In the genomic region with DNA sequence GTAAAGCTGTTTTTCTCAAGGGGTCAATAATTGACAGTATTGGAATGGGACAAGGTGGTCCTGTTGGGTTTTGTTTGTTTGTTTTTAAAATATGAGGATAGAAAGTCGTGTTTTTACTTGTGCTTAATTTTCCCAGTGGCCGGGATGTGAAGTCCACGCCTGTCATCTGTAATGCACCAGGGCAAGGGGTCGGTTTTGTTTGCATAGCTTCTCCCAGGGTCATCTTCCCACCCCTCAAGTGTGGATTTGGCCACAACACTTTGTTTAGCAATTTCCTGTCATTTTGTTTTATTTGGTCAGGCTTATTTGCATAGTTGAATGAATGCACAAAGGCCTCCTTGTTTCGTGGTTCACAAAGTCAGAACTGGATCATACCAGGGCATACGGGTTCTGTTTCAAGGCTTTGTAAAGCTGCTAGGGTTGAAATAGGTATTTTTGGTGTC, we compare ENCODE assay signal across 11 cellular contexts. TPM values are rescaled to one million over a fixed set of nuclear protein-coding genes. Genes with fewer than 3 reads are reported as not detected.
A peak's percentile ranks its signal among the peaks of the same experiment; 100 is the strongest.
DNase-seq lines count a peak whose midpoint lies in the region; ATAC-seq and FAIRE-seq lines count a peak whose summit lies in the region.
"Had no signal": no experiment of that assay in that cellular context is flagged by ENCODE, and none has a peak within 500 bp of the region (broad histone marks: within the 10 kb centered on the region; RNA-seq: fewer than 3 reads in every experiment).

No MANE protein-coding gene starts in this region.

- H3K9me3 Mint-ChIP-seq in activated CD4-positive, alpha-beta memory T cell treated with anti-CD3 and anti-CD28 coated beads, Interleukin-2, amount 10 ng/mL, durations not matched to agents 7 days and 5 days, result no peaks in the 10 kb centered on the region
- H3K9me3 Mint-ChIP-seq: activated naive CD8-positive, alpha-beta T cell treated with anti-CD3 and anti-CD28 coated beads, Interleukin-2, amount 10 ng/mL, durations not matched to agents 7 days and 5 days; endodermal cell had no signal

- H3K27me3 Mint-ChIP-seq in activated CD4-positive, alpha-beta memory T cell treated with anti-CD3 and anti-CD28 coated beads, Interleukin-2, amount 10 ng/mL, durations not matched to agents 7 days and 5 days, result no peaks in the 10 kb centered on the region
- H3K27me3 Mint-ChIP-seq: activated naive CD8-positive, alpha-beta T cell treated with anti-CD3 and anti-CD28 coated beads, Interleukin-2, amount 10 ng/mL, durations not matched to agents 7 days and 5 days had no signal

- CTCF ChIA-PET in activated CD4-positive, alpha-beta memory T cell treated with anti-CD3 and anti-CD28 coated beads, Interleukin-2, amount 10 ng/mL, durations not matched to agents 7 days and 5 days (lab: Charles Lee), result interaction anchor here (2.3 kb wide), 1 partner anchor 15 kb away, joined by 17 read pairs; no protein-coding TSS in a partner anchor

- no peak for ATAC-seq in HG03280 (IDR thresholded peaks at IDR 0.05; ENCODE audit: unreplicated experiment)

- peaks cover 45% of the 10 kb centered on the region for H3K36me3 Mint-ChIP-seq in activated CD4-positive, alpha-beta memory T cell treated with anti-CD3 and anti-CD28 coated beads, Interleukin-2, amount 10 ng/mL, durations not matched to agents 7 days and 5 days (ENCODE audit: low read depth)

- peak; percentile 18 for FAIRE-seq in GM18507 (lab: Jason Lieb, UNC)

- H3K4me3 Mint-ChIP-seq in activated CD4-positive, alpha-beta memory T cell treated with anti-CD3 and anti-CD28 coated beads, Interleukin-2, amount 10 ng/mL, durations not matched to agents 7 days and 5 days, result no peak overlapping the region
- H3K4me3 Mint-ChIP-seq: activated naive CD8-positive, alpha-beta T cell treated with anti-CD3 and anti-CD28 coated beads, Interleukin-2, amount 10 ng/mL, durations not matched to agents 7 days and 5 days; endodermal cell had no signal

- POLR2A ChIA-PET in activated CD4-positive, alpha-beta memory T cell treated with anti-CD3 and anti-CD28 coated beads, Interleukin-2, amount 10 ng/mL, durations not matched to agents 7 days and 5 days (lab: Charles Lee), result no interaction called here

- H3K4me1 Mint-ChIP-seq in activated CD4-positive, alpha-beta memory T cell treated with anti-CD3 and anti-CD28 coated beads, Interleukin-2, amount 10 ng/mL, durations not matched to agents 7 days and 5 days, result peaks cover 74% of the 10 kb centered on the region

- DNase-seq in GM18507 (ENCODE audit: extremely low spot score, insufficient read length, low read depth) (no peak), NCI-H526 treated with DMSO at 0.1 percent for 48 hours (lab: John Stamatoyannopoulos, UW) (peak; percentile 63), fibroblast of gingiva (ENCODE audit: low read depth) (peak; percentile 34), pons (ENCODE audit: low spot score) (peak; percentile 99), DMS53 (lab: John Stamatoyannopoulos, UW) (no peak)
- DNase-seq in activated CD4-positive, alpha-beta memory T cell treated with anti-CD3 and anti-CD28 coated beads, Interleukin-2, amount 10 ng/mL, durations not matched to agents 7 days and 5 days, result no peak
- DNase-seq: activated naive CD8-positive, alpha-beta T cell treated with anti-CD3 and anti-CD28 coated beads, Interleukin-2, amount 10 ng/mL, durations not matched to agents 7 days and 5 days; endodermal cell; NCI-H1930; SHP77 treated with DMSO at 0.1 percent for 48 hours had no signal

- H3K27ac Mint-ChIP-seq in activated CD4-positive, alpha-beta memory T cell treated with anti-CD3 and anti-CD28 coated beads, Interleukin-2, amount 10 ng/mL, durations not matched to agents 7 days and 5 days, result no peak overlapping the region
- H3K27ac Mint-ChIP-seq: activated naive CD8-positive, alpha-beta T cell treated with anti-CD3 and anti-CD28 coated beads, Interleukin-2, amount 10 ng/mL, durations not matched to agents 7 days and 5 days; endodermal cell had no signal

RNA-seq across cellular contexts. Expression of a gene that starts 29.8 kb away (rescaled TPM):
- 10 to 100 TPM; 36.8 to 39.1 TPM for total RNA-seq in activated CD4-positive, alpha-beta memory T cell treated with anti-CD3 and anti-CD28 coated beads, Interleukin-2, amount 10 ng/mL, durations not matched to agents 7 days and 5 days

Comparison
In these comparisons a context has a peak if more than half of its experiments do, and no peak if none do; other contexts are left out.
1. DNase-seq: peak in NCI-H526 treated with DMSO at 0.1 percent for 48 hours (single experiment), fibroblast of gingiva (single experiment) and pons (single experiment); none in GM18507 (single experiment), activated CD4-positive, alpha-beta memory T cell treated with anti-CD3 and anti-CD28 coated beads, Interleukin-2, amount 10 ng/mL, durations not matched to agents 7 days and 5 days (single experiment) and DMS53 (single experiment).